ENCODE assay signal across 27 cellular contexts in genomic region chr10:52479567-52479966, GRCh38.
"Had no signal": no experiment of that assay in that cellular context is flagged by ENCODE, and none has a peak within 500 bp of the region (broad histone marks: within the 10 kb centered on the region; RNA-seq: fewer than 3 reads in every experiment).

No MANE protein-coding gene starts in this region.

- H3K27ac ChIP-seq: ascending aorta, gastroesophageal sphincter, ovary, skin epidermis, upper lobe of left lung, vagina, VCaP had no signal

- H3K27me3 ChIP-seq: ascending aorta, gastroesophageal sphincter, ovary, upper lobe of left lung, vagina had no signal

- H3K4me1 ChIP-seq: ascending aorta, gastroesophageal sphincter, upper lobe of left lung, vagina had no signal

- H3K9me3 ChIP-seq: ascending aorta, gastroesophageal sphincter, mucosa of descending colon, ovary, upper lobe of left lung, vagina had no signal

- ATAC-seq: gastroesophageal sphincter; mucosa of descending colon; natural killer cell treated with Interleukin-12 subunit alpha and Interleukin-12 subunit beta and Interleukin-15 and Interleukin-18, amount 100 ng/mL, for 72 hours; sciatic nerve; stimulated activated effector memory CD8-positive, alpha-beta T cell treated with anti-CD3 and anti-CD28 coated beads, Interleukin-12 subunit alpha, Interleukin-12 subunit beta, amount 100 ng/mL, for 72 hours; stimulated activated naive CD8-positive, alpha-beta T cell treated with anti-CD3 and anti-CD28 coated beads, Interleukin-15, amount 100 ng/mL, for 72 hours had no signal

- H3K4me3 ChIP-seq: ascending aorta, gastroesophageal sphincter, mucosa of descending colon, ovary, skin epidermis, upper lobe of left lung, vagina had no signal

- H3K36me3 ChIP-seq: ascending aorta, gastroesophageal sphincter, ovary, upper lobe of left lung, vagina had no signal

- DNase-seq: activated CD4-positive, alpha-beta T cell treated with anti-CD3 and anti-CD28 coated beads for 4 hours; activated CD4-positive, alpha-beta T cell treated with anti-CD3 and anti-CD28 coated beads, Interleukin-2, amount 50 U/mL, for 4 hours; activated CD8-positive, alpha-beta memory T cell treated with anti-CD3 and anti-CD28 coated beads for 24 hours; activated effector memory CD4-positive, alpha-beta T cell treated with Interleukin-2 at 50 U/mL for 16 hours; activated naive CD4-positive, alpha-beta T cell treated with Interleukin-2 at 50 U/mL for 16 hours; caudate nucleus; effector CD8-positive, alpha-beta T cell; head of caudate nucleus; hippocampal formation; mesendoderm; mucosa of descending colon; ovary; retina; stimulated activated CD4-positive, alpha-beta T cell treated with anti-CD3 and anti-CD28 coated beads, Interleukin-4, amount 100 ng/mL, for 24 hours; stimulated activated naive CD8-positive, alpha-beta T cell treated with anti-CD3 and anti-CD28 coated beads, Interleukin-15, amount 100 ng/mL, for 72 hours; substantia nigra; SW 1271; T-helper 9 cell; upper lobe of left lung had no signal
